8 cellular contexts compared by ENCODE assay signal in the genomic region with DNA sequence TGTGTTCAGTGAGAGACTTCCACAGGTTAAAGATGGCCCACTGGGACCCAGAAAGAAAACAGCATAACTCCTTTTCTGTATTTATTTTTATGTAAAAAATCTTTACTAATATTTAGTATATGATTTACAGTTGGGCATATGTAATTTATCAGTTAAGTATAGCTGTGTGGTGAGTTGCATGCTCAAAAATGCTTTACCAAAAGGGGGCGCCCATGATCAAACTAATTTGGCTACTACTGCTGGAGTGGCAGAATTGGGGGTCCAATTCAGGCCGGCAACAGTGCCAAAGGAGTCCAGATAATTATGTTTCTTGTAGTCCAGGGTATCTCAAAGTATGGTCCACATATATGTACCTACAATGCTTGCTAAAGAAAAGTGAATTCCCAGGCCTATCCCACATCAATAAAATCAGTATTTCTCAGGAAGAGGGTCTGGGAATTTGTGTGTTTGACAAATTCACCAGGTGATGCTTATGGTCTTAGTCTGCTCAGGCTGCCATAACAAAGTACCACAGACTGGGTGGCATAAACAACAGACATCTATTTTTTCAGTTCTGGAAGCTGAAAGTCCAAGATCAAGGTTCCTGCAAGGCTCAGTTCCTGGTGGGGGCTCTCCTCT.
DNase-seq lines count a peak whose midpoint lies in the region; ATAC-seq and TF ChIP-seq lines count a peak whose summit lies in the region.

No MANE protein-coding gene starts in this region.

- H2AFZ ChIP-seq in mammary epithelial cell (ENCODE audit: low read depth, low read length) = no peak overlapping the region

- H3K4me3 ChIP-seq in HL-60 (replicated peaks; ENCODE audit: insufficient read depth, low read length) = no peak overlapping the region
- H3K4me3 ChIP-seq in mammary epithelial cell (replicated peaks in 1 of 3; ENCODE audit: insufficient read depth in 1 of 3, low read depth in 2 of 3, low read length in 3 of 3) = no peak overlapping the region
- H3K4me3 ChIP-seq in thyroid gland (replicated peaks in 1 of 3) = no peak overlapping the region

- POLR2A ChIA-PET in CD4-positive, alpha-beta T cell (lab: Charles Lee) = interaction anchor here (0.8 kb wide), 1 partner anchor 608 kb away, joined by 4 read pairs; no protein-coding TSS in a partner anchor

- H3K27me3 ChIP-seq in CD4-positive, alpha-beta T cell (ENCODE audit: control insufficient read depth, insufficient read depth, low read length) = no peaks in the 10 kb centered on the region
- H3K27me3 ChIP-seq in HL-60 (ENCODE audit: insufficient read depth, poor library complexity, severe bottlenecking) (no peaks in the 10 kb centered on the region), mammary epithelial cell (ENCODE audit: insufficient read depth, low read length) (peaks cover 7% of the 10 kb centered on the region), thyroid gland (no peaks in the 10 kb centered on the region)

- H3K4me3 Mint-ChIP-seq in CD4-positive, alpha-beta T cell = no peak overlapping the region

- H3K4me1 Mint-ChIP-seq in CD4-positive, alpha-beta T cell (ENCODE audit: low read depth) = no peaks in the 10 kb centered on the region

- intact Hi-C loops in CD4-positive, alpha-beta T cell (cut with DNase I, micrococcal nuclease) = loop anchor here (1.0 to 10.0 kb wide), 5 partner anchors 607 to 742 kb away; no protein-coding TSS in a partner anchor
- intact Hi-C loops in mammary epithelial cell (cut with micrococcal nuclease) = loop anchor here (1.0 kb wide), 1 partner anchor 690 kb away; no protein-coding TSS in a partner anchor
- intact Hi-C loops in thyroid gland (cut with DNase I) = no loop called here

- H3K9ac ChIP-seq in mammary epithelial cell (ENCODE audit: insufficient read depth, low read length) = no peak overlapping the region

- no peaks in the 10 kb centered on the region for H3K9me3 ChIP-seq in CD4-positive, alpha-beta T cell (ENCODE audit: control insufficient read depth, low read length)
- H3K9me3 ChIP-seq in mammary epithelial cell (replicated peaks; ENCODE audit: insufficient read depth, low read length) = no peaks in the 10 kb centered on the region
- H3K9me3 ChIP-seq in thyroid gland = no peaks in the 10 kb centered on the region

- dilution Hi-C loops in mammary epithelial cell (cut with HindIII; ENCODE audit: low sequenced_read_pairs) = no loop called here

- H3K4me1 ChIP-seq in mammary epithelial cell (ENCODE audit: insufficient read depth, low read length) (no peaks in the 10 kb centered on the region), thyroid gland (no peaks in the 10 kb centered on the region)

- ATAC-seq in CD4-positive, alpha-beta T cell (ENCODE audit: poor library complexity) = no peak
- ATAC-seq in GM21360 (IDR thresholded peaks at IDR 0.05; ENCODE audit: unreplicated experiment) = no peak

- H3K27ac Mint-ChIP-seq in CD4-positive, alpha-beta T cell = no peak overlapping the region

- no peaks in the 10 kb centered on the region for H4K20me1 ChIP-seq in mammary epithelial cell (ENCODE audit: insufficient read depth, low read length)

- no peak overlapping the region for H3K4me2 ChIP-seq in mammary epithelial cell (ENCODE audit: insufficient read depth, low read depth, low read length)

- H3K9me3 Mint-ChIP-seq in CD4-positive, alpha-beta T cell = no peaks in the 10 kb centered on the region

- TF ChIP-seq CTCF in CD4-positive, alpha-beta T cell (IDR thresholded peaks at IDR 0.05) = peak; percentile 54
- peak; percentile 20 for TF ChIP-seq CTCF in HL-60 (IDR thresholded peaks at IDR 0.05; ENCODE audit: insufficient read depth, low read length)
- peak; percentile 63 to 71 for TF ChIP-seq CTCF in mammary epithelial cell (conservative IDR thresholded peaks at IDR 0.05 in 1 of 2, IDR thresholded peaks at IDR 0.05 in 1 of 2; ENCODE audit: extremely low read depth in 1 of 2, insufficient read depth in 1 of 2, low read depth in 1 of 2, low read length in 2 of 2)
- peak in 5 of 6 experiments; percentile 18 to 58 (median 50) for TF ChIP-seq CTCF in thyroid gland (IDR thresholded peaks at IDR 0.05)

- H3K27ac ChIP-seq in CD4-positive, alpha-beta T cell (ENCODE audit: low read depth, low read length) = no peak overlapping the region
- H3K27ac ChIP-seq in HL-60 (replicated peaks) (no peak overlapping the region), mammary epithelial cell (ENCODE audit: insufficient read depth, low read depth, low read length) (no peak overlapping the region), thyroid gland (no peak overlapping the region)

- in situ Hi-C loops in mammary epithelial cell (cut with MboI; ENCODE audit: low sequenced_read_pairs in 2 of 2) = no loop called here

- H3K36me3 ChIP-seq in mammary epithelial cell (ENCODE audit: insufficient read depth, low read length) (no peaks in the 10 kb centered on the region), thyroid gland (no peaks in the 10 kb centered on the region)

- DNase-seq in CD4-positive, alpha-beta T cell = peak; percentile 9 to 48 (median 41)
- DNase-seq in HL-60 (ENCODE audit: low read depth in 1 of 2, low spot score in 1 of 2) (peak in 1 of 2 experiments; percentile 31), UCSD-AML1 (lab: John Stamatoyannopoulos, UW; ENCODE audit: unreplicated experiment) (peak; percentile 18), mammary epithelial cell (no peak), midbrain (lab: John Stamatoyannopoulos, UW) (peak; percentile 7), thyroid gland (peak; percentile 34 to 42), RKO (ENCODE audit: low spot score) (no peak)

- TF ChIP-seq POLR2A in thyroid gland (IDR thresholded peaks at IDR 0.05) = no peak

- CTCF ChIA-PET in CD4-positive, alpha-beta T cell (lab: Charles Lee) = interaction anchor here (0.7 to 1.4 kb wide), 4 partner anchors 9 to 742 kb away, joined by 3 to 8 read pairs (median 4); no protein-coding TSS in a partner anchor
- CTCF ChIA-PET in mammary epithelial cell (lab: Charles Lee; ENCODE audit: low non-redundant PET) = interaction anchor here (0.6 to 0.9 kb wide), 4 partner anchors 63 to 743 kb away, joined by 3 to 12 read pairs (median 3); no protein-coding TSS in a partner anchor

- 0% methylated on average over 2 of the region's 2 CpGs for WGBS in mammary epithelial cell (ENCODE audit: low coverage, missing lambda C conversion rate)
- 16 to 18% methylated on average over 2 of the region's 2 CpGs for WGBS in thyroid gland, 2 donors

- no TSS peak for BruUV-seq in mammary epithelial cell (replicated peaks; lab: Mats Ljungman, UMichigan)

- H3K27me3 Mint-ChIP-seq in CD4-positive, alpha-beta T cell = no peaks in the 10 kb centered on the region

- no peaks in the 10 kb centered on the region for H3K79me2 ChIP-seq in mammary epithelial cell (ENCODE audit: insufficient read depth, low read length)

- no peaks in the 10 kb centered on the region for H3K36me3 Mint-ChIP-seq in CD4-positive, alpha-beta T cell (ENCODE audit: low read depth)

Comparison
In these comparisons a context has a peak if more than half of its experiments do, and no peak if none do; other contexts are left out.
1. DNase-seq: peak in CD4-positive, alpha-beta T cell (10 of 10), UCSD-AML1 (single experiment), midbrain (single experiment) and thyroid gland (2 of 2); none in mammary epithelial cell (single experiment) and RKO (single experiment).
2. Peak in every context shown above with its lines, with median percentiles within 50 percentile points of each other: CTCF ChIP-seq.